Comparison of ENCODE assay signal across 26 cellular contexts in genomic region chr15:73341886-73342600, GRCh38. TPM values are rescaled to one million over a fixed set of nuclear protein-coding genes. Genes with fewer than 3 reads are reported as not detected.
DNase-seq lines count a peak whose midpoint lies in the region; ATAC-seq and TF ChIP-seq lines count a peak whose summit lies in the region.
"Had no signal": no experiment of that assay in that cellular context is flagged by ENCODE, and none has a peak within 500 bp of the region (broad histone marks: within the 10 kb centered on the region; RNA-seq: fewer than 3 reads in every experiment).

No MANE protein-coding gene starts in this region.

- H3K79me1 ChIP-seq in neuronal stem cell (ENCODE audit: low read depth, low read length) = no peaks in the 10 kb centered on the region

- no peak overlapping the region for H4K8ac ChIP-seq in neuronal stem cell (ENCODE audit: low read depth, low read length)

- H2AFZ ChIP-seq in neuronal stem cell (ENCODE audit: low read length) = no peak overlapping the region

- H3K4ac ChIP-seq in neuronal stem cell (ENCODE audit: low read length) = no peak overlapping the region

- no peak overlapping the region for H3K14ac ChIP-seq in neuronal stem cell (ENCODE audit: low read length)

- no peak overlapping the region for H3K4me2 ChIP-seq in neuronal stem cell (ENCODE audit: insufficient read depth, low read length, poor library complexity, severe bottlenecking)

- no peaks in the 10 kb centered on the region for H3K27me3 ChIP-seq in neuronal stem cell (ENCODE audit: control insufficient read depth in 3 of 3, insufficient read depth in 3 of 3, low read depth in 1 of 3, low read length in 3 of 3)

- H2BK5ac ChIP-seq in neuronal stem cell (ENCODE audit: low read length) = no peak overlapping the region

- H3K23ac ChIP-seq in neuronal stem cell (ENCODE audit: low read depth, low read length, poor library complexity) = peak overlapping the region; percentile 1

- no peaks in the 10 kb centered on the region for H3K36me3 ChIP-seq in neuronal stem cell (replicated peaks in 1 of 2; ENCODE audit: control insufficient read depth in 2 of 2, insufficient read depth in 2 of 2, low read length in 2 of 2)

- H3K9me3 ChIP-seq in neuronal stem cell (replicated peaks in 1 of 2; ENCODE audit: control insufficient read depth in 2 of 2, insufficient read depth in 1 of 2, low read depth in 1 of 2, low read length in 2 of 2) = peaks cover 0 to 3% of the 10 kb centered on the region in 2 donors

- H2BK15ac ChIP-seq in neuronal stem cell (ENCODE audit: low read length) = no peak overlapping the region

- no CpG with 5 or more reads among the region's 14 CpGs for WGBS in neuronal stem cell (ENCODE audit: extremely low coverage in 2 of 2, insufficient read length in 2 of 2, insufficient replicate concordance in 1 of 2), 2 donors

- no peak overlapping the region for H2BK120ac ChIP-seq in neuronal stem cell (ENCODE audit: low read depth, low read length)

- H4K91ac ChIP-seq in neuronal stem cell (ENCODE audit: low read depth, low read length, poor library complexity) = no peak overlapping the region

- DNase-seq in NCI-H2029 (lab: John Stamatoyannopoulos, UW) (peak; percentile 46), NCI-H2029 treated with DMSO at 0.1 percent for 48 hours (lab: John Stamatoyannopoulos, UW) (no peak), NCI-H1092 treated with DMSO at 0.1 percent for 48 hours (lab: John Stamatoyannopoulos, UW) (peak; percentile 41), fibroblast of pulmonary artery (ENCODE audit: low read depth) (peak; percentile 3), neuronal stem cell (ENCODE audit: low spot score) (no peak), DMS153 (lab: John Stamatoyannopoulos, UW) (no peak), COR-L47 (lab: John Stamatoyannopoulos, UW) (no peak)
- DNase-seq: 8988T; activated CD4-positive, alpha-beta T cell treated with anti-CD3 and anti-CD28 coated beads for 48 hours; activated T-cell treated with anti-CD3 and anti-CD28 coated beads, Interleukin-2, amount 50 U/mL, for 4 hours; AML-193; CD8-positive, alpha-beta memory T cell; DND-41; effector CD8-positive, alpha-beta T cell; erythroblast; foreskin melanocyte; NCI-H2171; NCI-H526 treated with DMSO at 0.1 percent for 48 hours; nephron progenitor cell; trophoblast cell had no signal

- H2BK12ac ChIP-seq in neuronal stem cell (ENCODE audit: low read length) = no peak overlapping the region

- no peak for ATAC-seq in GM19324 (IDR thresholded peaks at IDR 0.05; ENCODE audit: low FRiP score, unreplicated experiment)
- ATAC-seq: activated T-cell treated with anti-CD3 and anti-CD28 coated beads, Interleukin-2, amount 50 U/mL, for 4 hours; GM12878; HCT116; HepG2 had no signal

- H3K9ac ChIP-seq in neuronal stem cell (ENCODE audit: low read depth, low read length, poor library complexity) = no peak overlapping the region

- no peak overlapping the region for H2AK5ac ChIP-seq in neuronal stem cell (ENCODE audit: low read depth, low read length)

- TF ChIP-seq CTCF in fibroblast of pulmonary artery (IDR thresholded peaks at IDR 0.05; ENCODE audit: low read length, missing control alignments) = no peak

- no peak overlapping the region for H3K27ac ChIP-seq in neuronal stem cell (replicated peaks; ENCODE audit: low read length)
- H3K27ac ChIP-seq: HL-60, SK-N-MC had no signal

- no peak overlapping the region for H3K4me3 ChIP-seq in fibroblast of pulmonary artery (replicated peaks; ENCODE audit: low read depth, low read length)
- H3K4me3 ChIP-seq in neuronal stem cell (ENCODE audit: low read length in 2 of 2) = no peak overlapping the region
- H3K4me3 ChIP-seq: GM12878, SK-N-MC had no signal

- no peak overlapping the region for H3K18ac ChIP-seq in neuronal stem cell (ENCODE audit: low read length)

- H3K4me1 ChIP-seq in neuronal stem cell (ENCODE audit: control insufficient read depth in 2 of 2, insufficient read depth in 1 of 2, low read depth in 1 of 2, low read length in 2 of 2) = no peaks in the 10 kb centered on the region

RNA-seq across cellular contexts. Expression of gene HCN4, which starts 26.7 kb away (rescaled TPM):
- polyA plus RNA-seq in neuronal stem cell (2013, experiment 1 of 2) = 1.5 TPM
- 1.6 TPM for polyA plus RNA-seq in neuronal stem cell (2013, experiment 2 of 2)
- polyA plus RNA-seq: CD8-positive, alpha-beta memory T cell; HepG2 had no signal

Comparison
In these comparisons a context has a peak if more than half of its experiments do, and no peak if none do; other contexts are left out.
1. DNase-seq: peak in NCI-H2029 (single experiment), NCI-H1092 treated with DMSO at 0.1 percent for 48 hours (single experiment) and fibroblast of pulmonary artery (single experiment); none in NCI-H2029 treated with DMSO at 0.1 percent for 48 hours (single experiment), neuronal stem cell (single experiment), DMS153 (single experiment) and COR-L47 (single experiment).